In the genomic region with DNA sequence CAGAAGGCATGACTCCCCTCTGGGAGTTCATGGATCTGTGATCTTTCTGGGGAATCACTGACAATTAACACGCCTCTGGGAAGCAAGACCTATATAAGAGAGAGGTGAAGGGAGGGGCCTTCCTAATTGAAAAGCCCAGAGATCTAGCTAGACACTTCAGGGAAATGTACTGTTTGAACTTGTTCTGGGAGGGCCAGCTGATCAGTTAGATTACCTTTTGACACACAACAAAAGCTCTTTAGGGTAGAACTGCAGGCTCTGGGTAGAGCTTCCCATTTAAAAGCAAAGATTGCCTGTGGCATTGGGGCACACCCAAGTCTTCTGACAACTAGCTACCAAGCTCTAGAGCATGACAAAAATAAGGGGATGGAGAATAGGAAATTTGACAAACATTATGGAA, we compare ENCODE assay signal across 32 cellular contexts. TPM values are rescaled to one million over a fixed set of nuclear protein-coding genes. Genes with fewer than 3 reads are reported as not detected.
"Had no signal": no experiment of that assay in that cellular context is flagged by ENCODE, and none has a peak within 500 bp of the region (broad histone marks: within the 10 kb centered on the region; RNA-seq: fewer than 3 reads in every experiment).

No MANE protein-coding gene starts in this region.

- ATAC-seq: activated naive CD4-positive, alpha-beta T cell treated with anti-CD3 and anti-CD28 coated beads, Interleukin-2, amount 50 U/mL, for 72 hours; activated naive CD8-positive, alpha-beta T cell treated with anti-CD3 and anti-CD28 coated beads, Interleukin-2, amount 50 U/mL, for 24 hours; activated T-cell treated with anti-CD3 and anti-CD28 coated beads, Interleukin-2, amount 50 U/mL, for 4 hours; Panc1; Right ventricle myocardium inferior had no signal

- H3K9ac ChIP-seq: SK-N-SH had no signal

- H3K9me3 ChIP-seq: SK-N-SH had no signal

- H3K27me3 Mint-ChIP-seq: brain had no signal

- H3K4me2 ChIP-seq: SK-N-SH had no signal

- H3K27ac ChIP-seq: VCaP had no signal

- FAIRE-seq: astrocyte had no signal

- H3K9me3 Mint-ChIP-seq: activated CD4-positive, alpha-beta memory T cell treated with anti-CD3 and anti-CD28 coated beads for 36 hours; activated CD4-positive, alpha-beta T cell treated with anti-CD3 and anti-CD28 coated beads, Interleukin-2, amount 10 ng/mL, durations not matched to agents 7 days and 5 days; activated naive CD4-positive, alpha-beta T cell treated with anti-CD3 and anti-CD28 coated beads, Interleukin-2, amount 50 U/mL, for 72 hours; activated naive CD8-positive, alpha-beta T cell treated with anti-CD3 and anti-CD28 coated beads, Interleukin-2, amount 50 U/mL, for 24 hours; activated T-cell treated with anti-CD3 and anti-CD28 coated beads, Interleukin-2, amount 50 U/mL, for 4 hours; brain had no signal

- H3K27ac Mint-ChIP-seq: activated CD4-positive, alpha-beta memory T cell treated with anti-CD3 and anti-CD28 coated beads for 36 hours; activated CD4-positive, alpha-beta T cell treated with anti-CD3 and anti-CD28 coated beads, Interleukin-2, amount 10 ng/mL, durations not matched to agents 7 days and 5 days; activated naive CD8-positive, alpha-beta T cell treated with anti-CD3 and anti-CD28 coated beads, Interleukin-2, amount 50 U/mL, for 24 hours; brain had no signal

- H3K4me1 Mint-ChIP-seq: activated CD4-positive, alpha-beta T cell treated with anti-CD3 and anti-CD28 coated beads, Interleukin-2, amount 10 ng/mL, durations not matched to agents 7 days and 5 days; activated naive CD8-positive, alpha-beta T cell treated with anti-CD3 and anti-CD28 coated beads, Interleukin-2, amount 50 U/mL, for 24 hours; brain had no signal

- H3K4me3 Mint-ChIP-seq: activated CD4-positive, alpha-beta memory T cell treated with anti-CD3 and anti-CD28 coated beads for 36 hours; activated CD4-positive, alpha-beta T cell treated with anti-CD3 and anti-CD28 coated beads, Interleukin-2, amount 10 ng/mL, durations not matched to agents 7 days and 5 days; activated naive CD8-positive, alpha-beta T cell treated with anti-CD3 and anti-CD28 coated beads, Interleukin-2, amount 50 U/mL, for 24 hours; activated T-cell treated with anti-CD3 and anti-CD28 coated beads, Interleukin-2, amount 50 U/mL, for 4 hours; brain had no signal

- DNase-seq: activated CD4-positive, alpha-beta memory T cell treated with anti-CD3 and anti-CD28 coated beads for 36 hours; activated CD4-positive, alpha-beta T cell treated with anti-CD3 and anti-CD28 coated beads, Interleukin-2, amount 10 ng/mL, durations not matched to agents 7 days and 5 days; activated CD4-positive, CD25-positive, alpha-beta regulatory T cell; activated CD8-positive, alpha-beta memory T cell treated with anti-CD3 and anti-CD28 coated beads for 24 hours; activated effector memory CD4-positive, alpha-beta T cell treated with anti-CD3 and anti-CD28 coated beads, Interleukin-2, amount 50 U/mL, for 16 hours; activated naive CD4-positive, alpha-beta T cell treated with Interleukin-2 at 50 U/mL for 16 hours; activated naive CD8-positive, alpha-beta T cell treated with anti-CD3 and anti-CD28 coated beads, Interleukin-2, amount 50 U/mL, for 24 hours; activated T-cell treated with anti-CD3 and anti-CD28 coated beads, Interleukin-2, amount 50 U/mL, for 4 hours; amniotic stem cell; caudate nucleus; KG1; NCI-H1092; NCI-H146; NCI-H187 treated with DMSO at 0.1 percent for 48 hours; NCI-H2081 treated with DMSO at 0.1 percent for 48 hours; NCI-H2171 treated with DMSO at 0.1 percent for 48 hours; NCI-H345; NCI-H510A; NCI-H69; NK-92 treated with Interleukin-12 subunit alpha and Interleukin-12 subunit beta, amount 100 ng/mL, for 24 hours; OCI-M1; RPMI8226; SK-N-SH; T-helper 1 cell had no signal

- H3K36me3 Mint-ChIP-seq: activated CD4-positive, alpha-beta memory T cell treated with anti-CD3 and anti-CD28 coated beads for 36 hours; activated naive CD4-positive, alpha-beta T cell treated with anti-CD3 and anti-CD28 coated beads, Interleukin-2, amount 50 U/mL, for 72 hours; brain had no signal

RNA-seq across cellular contexts. Expression of a gene that starts 26.3 kb away (rescaled TPM):
- total RNA-seq: M059J; T-helper 2 cell treated with Interferon-gamma antibody and Interleukin-4, amounts not matched to agents 100 ng/mL and 5 ng/mL, for 36 hours had no signal
- polyA plus RNA-seq: SK-N-SH had no signal
